Comparison of ENCODE assay signal across 21 cellular contexts in the genomic region with DNA sequence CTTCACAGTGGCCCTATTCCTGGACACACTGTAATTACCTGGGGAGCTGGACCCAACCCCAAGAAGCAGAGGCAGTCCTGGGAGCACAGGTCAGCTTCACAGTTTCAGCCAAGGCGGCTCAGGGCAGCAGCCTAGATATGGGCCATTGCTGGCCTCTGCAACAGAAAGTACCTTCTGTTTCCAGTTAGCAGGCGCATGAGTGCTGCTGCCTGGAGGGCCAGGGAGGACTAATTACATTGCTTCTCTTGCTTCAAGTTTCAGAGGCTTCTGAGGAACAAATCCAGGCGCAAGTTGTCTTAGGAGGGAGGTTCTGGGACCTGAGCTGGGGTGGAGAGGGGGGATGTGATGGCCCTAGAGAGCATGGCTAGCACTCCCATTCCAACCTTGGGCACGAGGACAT. TPM values are rescaled to one million over a fixed set of nuclear protein-coding genes. Genes with fewer than 3 reads are reported as not detected.
A peak's percentile ranks its signal among the peaks of the same experiment; 100 is the strongest.
DNase-seq lines count a peak whose midpoint lies in the region; ATAC-seq and TF ChIP-seq lines count a peak whose summit lies in the region.
"Had no signal": no experiment of that assay in that cellular context is flagged by ENCODE, and none has a peak within 500 bp of the region (broad histone marks: within the 10 kb centered on the region; RNA-seq: fewer than 3 reads in every experiment).

No MANE protein-coding gene starts in this region.

- H3K4me3 Mint-ChIP-seq in CD14-positive monocyte (no peak overlapping the region), T-helper 17 cell (no peak overlapping the region)
- H3K4me3 Mint-ChIP-seq: CD8-positive, alpha-beta memory T cell; immature natural killer cell; memory B cell had no signal

- peaks cover 11 to 23% of the 10 kb centered on the region in 2 donors for H3K36me3 Mint-ChIP-seq in CD14-positive monocyte
- no peaks in the 10 kb centered on the region for H3K36me3 Mint-ChIP-seq in T-helper 17 cell (ENCODE audit: low read depth)
- H3K36me3 Mint-ChIP-seq: CD8-positive, alpha-beta memory T cell; immature natural killer cell; memory B cell had no signal

- H3K9me3 ChIP-seq in T-helper 17 cell (ENCODE audit: control insufficient read depth, low read length, poor library complexity, severe bottlenecking) (no peaks in the 10 kb centered on the region), gastroesophageal sphincter (no peaks in the 10 kb centered on the region), skeletal muscle tissue (ENCODE audit: control insufficient read depth in 3 of 3, low read length in 3 of 3) (no peaks in the 10 kb centered on the region)

- TF ChIP-seq CTCF in CD14-positive monocyte (IDR thresholded peaks at IDR 0.05) (no peak), gastroesophageal sphincter (IDR thresholded peaks at IDR 0.05) (no peak), lower leg skin (IDR thresholded peaks at IDR 0.05) (no peak)

- no peak overlapping the region for H3K4me3 ChIP-seq in gastroesophageal sphincter
- peak overlapping the region in 2 of 3 donors; percentile 28 to 56 for H3K4me3 ChIP-seq in skeletal muscle tissue (ENCODE audit: low read length in 3 of 3)
- no peak overlapping the region for H3K4me3 ChIP-seq in lower leg skin (ENCODE audit: low read depth, poor library complexity, severe bottlenecking)

- WGBS in gastroesophageal sphincter (ENCODE audit: low coverage in 1 of 2), 2 donors: 80 to 100% methylated on average over 1 to 2 of the region's 4 CpGs
- 64 to 74% methylated on average over 4 of the region's 4 CpGs for WGBS in lower leg skin, 2 donors

- H3K27me3 Mint-ChIP-seq in CD14-positive monocyte (ENCODE audit: low read depth in 3 of 3) (peaks cover 2 to 4% (median 2%) of the 10 kb centered on the region in 3 donors), T-helper 17 cell (no peaks in the 10 kb centered on the region)
- H3K27me3 Mint-ChIP-seq: CD8-positive, alpha-beta memory T cell; memory B cell had no signal

- no peaks in the 10 kb centered on the region for H3K36me3 ChIP-seq in gastroesophageal sphincter
- H3K36me3 ChIP-seq in skeletal muscle tissue (ENCODE audit: control insufficient read depth in 3 of 3, insufficient read depth in 3 of 3, low read length in 3 of 3): no peaks in the 10 kb centered on the region

- no peaks in the 10 kb centered on the region for H3K27me3 ChIP-seq in gastroesophageal sphincter
- no peaks in the 10 kb centered on the region for H3K27me3 ChIP-seq in skeletal muscle tissue (ENCODE audit: control insufficient read depth in 3 of 3, insufficient read depth in 3 of 3, low read length in 3 of 3)

- peaks cover 0 to 2% (median 0%) of the 10 kb centered on the region in 7 donors for H3K9me3 Mint-ChIP-seq in CD14-positive monocyte
- H3K9me3 Mint-ChIP-seq: CD8-positive, alpha-beta memory T cell; immature natural killer cell; memory B cell had no signal

- ATAC-seq in T-helper 17 cell (no peak), gastroesophageal sphincter (no peak), GM18517 (IDR thresholded peaks at IDR 0.05; ENCODE audit: unreplicated experiment) (no peak), GM21717 (IDR thresholded peaks at IDR 0.05; ENCODE audit: unreplicated experiment) (no peak)
- ATAC-seq: PC-3 had no signal

- H3K27ac Mint-ChIP-seq in CD14-positive monocyte (peak overlapping the region; percentile 40 to 93 (median 84)), T-helper 17 cell (peak overlapping the region; percentile 16)
- H3K27ac Mint-ChIP-seq: memory B cell had no signal

- peaks cover 0 to 28% (median 9%) of the 10 kb centered on the region in 3 donors for H3K4me1 ChIP-seq in gastroesophageal sphincter
- peaks cover 23 to 35% (median 26%) of the 10 kb centered on the region in 3 donors for H3K4me1 ChIP-seq in skeletal muscle tissue (ENCODE audit: control insufficient read depth in 3 of 3, insufficient read depth in 3 of 3, low read length in 3 of 3)

- H3K9ac ChIP-seq in skeletal muscle tissue (ENCODE audit: low read depth in 1 of 3, low read length in 3 of 3): peak overlapping the region in 2 of 3 donors; percentile 70 to 74

- no peak for TF ChIP-seq EP300 in gastroesophageal sphincter (IDR thresholded peaks at IDR 0.05)

- H3K27ac ChIP-seq in gastroesophageal sphincter: peak overlapping the region in 3 of 4 donors; percentile 80 to 83 (median 81)
- H3K27ac ChIP-seq in skeletal muscle tissue (ENCODE audit: low read depth, low read length): peak overlapping the region; percentile 92

- TF ChIP-seq POLR2A in gastroesophageal sphincter (IDR thresholded peaks at IDR 0.05) (no peak), lower leg skin (IDR thresholded peaks at IDR 0.05) (no peak)

- H3K4me1 Mint-ChIP-seq in CD14-positive monocyte (peaks cover 38% of the 10 kb centered on the region), T-helper 17 cell (peaks cover 6% of the 10 kb centered on the region)
- H3K4me1 Mint-ChIP-seq: memory B cell had no signal

- DNase-seq in CD14-positive monocyte (ENCODE audit: low spot score) (no peak), T-helper 17 cell (no peak), T1000 (lab: John Stamatoyannopoulos, UW) (no peak), lower leg skin (ENCODE audit: low spot score in 2 of 2) (no peak)
- DNase-seq: activated CD4-positive, alpha-beta T cell treated with anti-CD3 and anti-CD28 coated beads for 48 hours; activated CD8-positive, alpha-beta memory T cell treated with anti-CD3 and anti-CD28 coated beads, Interleukin-2, amount 50 U/mL, for 48 hours; activated naive CD4-positive, alpha-beta T cell; CD8-positive, alpha-beta memory T cell; dermis blood vessel endothelial cell; DMS79; GOT3; immature natural killer cell; NCI-H82; PC-3; retina; stimulated activated naive CD4-positive, alpha-beta T cell treated with Interleukin-2 at 50 U/mL for 16 hours had no signal

- intact Hi-C loops in CD14-positive monocyte (cut with micrococcal nuclease) (no loop called here), lower leg skin (cut with DNase I; ENCODE audit: low total_unique reads) (no loop called here)

RNA-seq across cellular contexts. Expression of gene DUSP7, which starts 13.5 kb away (rescaled TPM):
- polyA plus RNA-seq in CD14-positive monocyte: 1 to 10 TPM; 2.8 to 3.9 TPM
- total RNA-seq in T-helper 17 cell: 10 to 100 TPM; 15.8 to 18.6 TPM
- total RNA-seq in gastroesophageal sphincter: 10 to 100 TPM; 10.2 to 18.1 (median 14.7) TPM
- total RNA-seq in skeletal muscle tissue: 5.2 TPM
- 10 to 100 TPM; 54.6 to 96.3 (median 79.2) TPM for total RNA-seq in lower leg skin

Comparison
In these comparisons a context has a peak if more than half of its experiments do, and no peak if none do; other contexts are left out.
1. H3K4me3 ChIP-seq: peak in skeletal muscle tissue (2 of 3); none in gastroesophageal sphincter (0 of 2) and lower leg skin (single experiment).